ENCODE assay signal across 27 cellular contexts in genomic region chr3:53490131-53490474, GRCh38. TPM values are rescaled to one million over a fixed set of nuclear protein-coding genes. Genes with fewer than 3 reads are reported as not detected.
"Had no signal": no experiment of that assay in that cellular context is flagged by ENCODE, and none has a peak within 500 bp of the region (broad histone marks: within the 10 kb centered on the region; RNA-seq: fewer than 3 reads in every experiment).

No MANE protein-coding gene starts in this region.

- FAIRE-seq: endothelial cell of umbilical vein, frontal cortex, urothelium cell line had no signal

- H3K4me3 ChIP-seq: transverse colon had no signal

- H3K36me3 ChIP-seq: transverse colon had no signal

- ATAC-seq: activated CD4-positive, CD25-positive, alpha-beta regulatory T cell treated with anti-CD3 and anti-CD28 coated beads, Interleukin-2, amount 50 U/mL, for 24 hours; activated CD8-positive, alpha-beta memory T cell treated with anti-CD3 and anti-CD28 coated beads, Interleukin-2, amount 10 ng/mL, durations not matched to agents 7 days and 5 days; activated CD8-positive, alpha-beta T cell treated with anti-CD3 and anti-CD28 coated beads for 36 hours; esophagus mucosa; left cardiac atrium; stimulated activated naive B cell treated with anti-CD40 and anti-IgM and Interleukin-4, amounts not matched to agents 10 μg/mL and 1 μg/mL and 100 μg/mL, for 72 hours; T-cell had no signal

- H3K4me3 Mint-ChIP-seq: activated CD4-positive, alpha-beta T cell treated with anti-CD3 and anti-CD28 coated beads, Interleukin-2, amount 10 ng/mL, durations not matched to agents 24 days and 14 days; activated CD8-positive, alpha-beta memory T cell treated with anti-CD3 and anti-CD28 coated beads, Interleukin-2, amount 10 ng/mL, durations not matched to agents 7 days and 5 days; activated CD8-positive, alpha-beta T cell treated with anti-CD3 and anti-CD28 coated beads for 36 hours; memory B cell; stimulated activated naive B cell treated with anti-CD40 and anti-IgM and Interleukin-4, amounts not matched to agents 10 μg/mL and 1 μg/mL and 100 μg/mL, for 72 hours; T-cell had no signal

- H3K4me1 Mint-ChIP-seq: activated CD4-positive, alpha-beta T cell treated with anti-CD3 and anti-CD28 coated beads, Interleukin-2, amount 10 ng/mL, durations not matched to agents 24 days and 14 days; memory B cell had no signal

- H3K9me3 Mint-ChIP-seq: activated CD4-positive, alpha-beta T cell treated with anti-CD3 and anti-CD28 coated beads, Interleukin-2, amount 10 ng/mL, durations not matched to agents 24 days and 14 days; activated CD8-positive, alpha-beta T cell treated with anti-CD3 and anti-CD28 coated beads for 36 hours; brain; memory B cell; stimulated activated naive B cell treated with anti-CD40 and anti-IgM and Interleukin-4, amounts not matched to agents 10 μg/mL and 1 μg/mL and 100 μg/mL, for 72 hours; T-cell had no signal

- DNase-seq: activated CD4-positive, alpha-beta T cell treated with anti-CD3 and anti-CD28 coated beads, Interleukin-2, amount 10 ng/mL, durations not matched to agents 24 days and 14 days; activated CD8-positive, alpha-beta memory T cell treated with anti-CD3 and anti-CD28 coated beads, Interleukin-2, amount 10 ng/mL, durations not matched to agents 7 days and 5 days; activated CD8-positive, alpha-beta T cell treated with anti-CD3 and anti-CD28 coated beads for 36 hours; activated gamma-delta T cell; activated naive CD4-positive, alpha-beta T cell treated with anti-CD3 and anti-CD28 coated beads, Interleukin-2, amount 50 U/mL, for 16 hours; activated T-cell treated with anti-CD3 and anti-CD28 coated beads for 4 hours; aorta; caudate nucleus; dermis blood vessel endothelial cell; effector memory CD4-positive, alpha-beta T cell; hypothalamus; left cardiac atrium; nucleus accumbens; posterior cingulate gyrus; stimulated activated CD4-positive, alpha-beta T cell treated with anti-CD3 and anti-CD28 coated beads, Interleukin-2, amount 100 ng/mL, for 48 hours; stimulated activated CD8-positive, alpha-beta memory T cell treated with anti-CD3 and anti-CD28 coated beads, Interleukin-4, amount 100 ng/mL, for 48 hours; stimulated activated naive B cell treated with anti-CD40 and anti-IgM and Interleukin-4, amounts not matched to agents 10 μg/mL and 1 μg/mL and 100 μg/mL, for 72 hours; T-cell; transverse colon had no signal

- H3K36me3 Mint-ChIP-seq: activated CD8-positive, alpha-beta memory T cell treated with anti-CD3 and anti-CD28 coated beads, Interleukin-2, amount 10 ng/mL, durations not matched to agents 7 days and 5 days; brain; memory B cell; stimulated activated naive B cell treated with anti-CD40 and anti-IgM and Interleukin-4, amounts not matched to agents 10 μg/mL and 1 μg/mL and 100 μg/mL, for 72 hours; T-cell had no signal

- H3K27ac ChIP-seq: transverse colon had no signal

- H3K9me3 ChIP-seq: transverse colon had no signal

- H3K27ac Mint-ChIP-seq: activated CD4-positive, alpha-beta T cell treated with anti-CD3 and anti-CD28 coated beads, Interleukin-2, amount 10 ng/mL, durations not matched to agents 24 days and 14 days; activated CD8-positive, alpha-beta memory T cell treated with anti-CD3 and anti-CD28 coated beads, Interleukin-2, amount 10 ng/mL, durations not matched to agents 7 days and 5 days; activated CD8-positive, alpha-beta T cell treated with anti-CD3 and anti-CD28 coated beads for 36 hours; memory B cell; stimulated activated naive B cell treated with anti-CD40 and anti-IgM and Interleukin-4, amounts not matched to agents 10 μg/mL and 1 μg/mL and 100 μg/mL, for 72 hours; T-cell had no signal

RNA-seq across cellular contexts. Expression of gene CACNA1D, which starts 4.3 kb away (rescaled TPM):
- total RNA-seq: activated CD8-positive, alpha-beta T cell treated with anti-CD3 and anti-CD28 coated beads for 36 hours; dermis blood vessel endothelial cell; endothelial cell of umbilical vein; myocyte had no signal
